In genomic region chr7:150363872-150364271, GRCh38 we compare ENCODE assay signal across 1 cellular context.
TF ChIP-seq lines count a peak whose summit lies in the region.

No MANE protein-coding gene starts in this region.

TF ChIP-seq in WTC11, 78 proteins besides CTCF, POLR2A, EP300 and RAD21:
- TF ChIP-seq USF1 (CRISPR knock-in tag; IDR thresholded peaks at IDR 0.05), result no peak
- no peak for TF ChIP-seq JAZF1 (CRISPR knock-in tag; IDR thresholded peaks at IDR 0.05)
- TF ChIP-seq PRDM15 (CRISPR knock-in tag; IDR thresholded peaks at IDR 0.05), result no peak
- no peak for TF ChIP-seq ZNF512 (CRISPR knock-in tag; IDR thresholded peaks at IDR 0.05; ENCODE audit: borderline replicate concordance)
- TF ChIP-seq EMX1 (CRISPR knock-in tag; IDR thresholded peaks at IDR 0.05), result no peak
